ENCODE assay signal across 7 cellular contexts in the genomic region with DNA sequence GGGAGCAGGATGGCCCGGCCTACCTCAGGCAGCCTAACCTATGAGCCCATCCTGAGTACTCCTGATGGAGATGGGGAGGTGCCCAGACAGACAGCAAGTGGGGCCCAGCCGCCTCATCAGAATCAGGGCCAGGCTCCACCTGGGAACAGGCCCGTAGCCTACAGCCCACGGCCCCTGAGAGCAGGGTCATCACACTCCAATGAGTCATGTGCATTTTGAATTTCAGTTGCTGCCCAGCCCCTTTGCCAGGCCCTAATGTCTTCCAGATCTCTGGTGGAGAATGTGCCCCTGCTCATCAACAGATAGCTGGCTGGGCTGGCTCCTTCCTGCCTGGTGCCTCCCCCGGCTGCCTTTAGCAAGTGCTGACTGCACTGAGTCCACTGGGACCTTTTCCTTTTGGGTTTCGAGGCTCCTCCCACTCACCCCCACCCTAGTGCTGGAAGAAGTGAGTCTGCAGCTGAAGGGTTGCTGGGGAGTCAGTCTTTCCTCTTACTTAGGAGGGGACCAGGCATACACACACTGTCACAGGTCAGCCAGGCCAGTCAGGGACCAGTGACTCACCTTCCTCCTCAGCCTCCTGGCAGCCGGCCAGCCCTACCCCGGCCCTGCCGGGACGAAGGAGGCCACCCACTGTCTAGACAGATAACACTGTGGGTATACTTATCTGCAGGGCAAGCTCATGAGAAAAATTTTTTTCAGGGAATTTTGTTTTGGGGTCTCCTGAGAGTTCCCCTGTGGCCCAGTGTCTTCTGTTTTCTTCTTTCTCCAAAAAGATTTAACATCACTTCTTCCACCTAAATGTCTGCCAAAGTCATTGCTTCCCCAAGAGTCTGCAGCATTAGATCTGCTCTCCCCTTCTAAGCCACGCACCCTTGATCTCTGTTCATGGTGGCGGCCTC. TPM values are rescaled to one million over a fixed set of nuclear protein-coding genes. Genes with fewer than 3 reads are reported as not detected.
A peak's percentile ranks its signal among the peaks of the same experiment; 100 is the strongest.
DNase-seq lines count a peak whose midpoint lies in the region.
"Had no signal": no experiment of that assay in that cellular context is flagged by ENCODE, and none has a peak within 500 bp of the region (broad histone marks: within the 10 kb centered on the region; RNA-seq: fewer than 3 reads in every experiment).

No MANE protein-coding gene starts in this region.

- peaks cover 31% of the 10 kb centered on the region for H3K36me3 ChIP-seq in adipocyte (ENCODE audit: control insufficient read depth, insufficient read depth, low read length, severe bottlenecking)

- no peak overlapping the region for H3K4me3 ChIP-seq in adipocyte (ENCODE audit: low read length)

- DNase-seq in DMS 273 treated with DMSO at 0.1 percent for 48 hours (lab: John Stamatoyannopoulos, UW) (peak; percentile 21), NCI-H69 (lab: John Stamatoyannopoulos, UW) (peak; percentile 75), adipocyte (ENCODE audit: low read depth) (peak; percentile 74), myocyte (ENCODE audit: low read depth) (peak; percentile 90), putamen (ENCODE audit: low spot score) (no peak), midbrain (lab: John Stamatoyannopoulos, UW) (no peak)

- H3K27me3 ChIP-seq in adipocyte (replicated peaks; ENCODE audit: control insufficient read depth, insufficient read depth, low read length): no peaks in the 10 kb centered on the region

- H3K9ac ChIP-seq in adipocyte (ENCODE audit: low read length): peak overlapping the region; percentile 36

- H3K4me1 ChIP-seq in adipocyte (ENCODE audit: control insufficient read depth, insufficient read depth, low read length): peaks cover 23% of the 10 kb centered on the region

- no peaks in the 10 kb centered on the region for H3K9me3 ChIP-seq in adipocyte (ENCODE audit: control insufficient read depth, low read length)

RNA-seq across cellular contexts. Expression of gene ASIC3, which starts 9.1 kb away (rescaled TPM):
- 3.6 and 5.5 TPM in 2 replicates for total RNA-seq in myocyte
- polyA plus RNA-seq in myocyte (2012): 17.5 TPM
- polyA plus RNA-seq: IgD-negative memory B cell had no signal

RNA-seq across cellular contexts. Expression of gene ABCB8, which starts 10.9 kb away (rescaled TPM):
- total RNA-seq in myocyte: 47.8 and 53.0 TPM in 2 replicates
- 55.2 TPM for polyA plus RNA-seq in myocyte (2012)

RNA-seq across cellular contexts. Expression of gene ATG9B, which starts 14.9 kb away (rescaled TPM):
- 0.11 and 0.21 TPM in 2 replicates for total RNA-seq in myocyte
- polyA plus RNA-seq in myocyte (2012): 0.57 TPM

RNA-seq across cellular contexts. Expression of gene CDK5, which starts 18.5 kb away (rescaled TPM):
- 34.0 TPM in 2 replicates for total RNA-seq in myocyte
- polyA plus RNA-seq in myocyte (2012): 74.5 TPM

RNA-seq across cellular contexts. Expression of gene SLC4A2, which starts 20.2 kb away (rescaled TPM):
- 516 and 662 TPM in 2 replicates for total RNA-seq in myocyte
- polyA plus RNA-seq in myocyte (2012): 681 TPM

Comparison
In these comparisons a context has a peak if more than half of its experiments do, and no peak if none do; other contexts are left out.
1. DNase-seq: peak in DMS 273 treated with DMSO at 0.1 percent for 48 hours (single experiment), NCI-H69 (single experiment), adipocyte (single experiment) and myocyte (single experiment); none in putamen (single experiment) and midbrain (single experiment).